24 cellular contexts compared by ENCODE assay signal in the genomic region with DNA sequence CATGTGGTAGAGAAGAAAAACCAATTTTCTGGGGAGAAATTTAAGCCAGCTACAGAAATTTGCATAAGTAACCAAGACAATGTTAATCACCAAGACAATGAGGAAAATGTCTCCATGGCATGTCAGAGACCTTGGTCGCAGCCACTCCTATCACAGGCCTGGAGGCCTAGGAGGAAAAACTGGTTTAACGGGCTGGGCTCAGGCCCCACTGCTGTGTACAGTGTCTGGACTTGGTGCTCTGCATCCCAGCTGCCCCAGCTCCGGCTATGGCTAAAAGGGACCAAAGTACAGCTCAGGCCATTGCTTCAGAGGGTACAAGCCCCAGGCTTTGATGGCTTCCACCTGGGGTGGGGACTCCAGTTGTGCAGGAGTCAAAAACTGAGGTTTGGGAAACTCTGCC.
DNase-seq lines count a peak whose midpoint lies in the region; ATAC-seq, FAIRE-seq and TF ChIP-seq lines count a peak whose summit lies in the region.
"Had no signal": no experiment of that assay in that cellular context is flagged by ENCODE, and none has a peak within 500 bp of the region (broad histone marks: within the 10 kb centered on the region; RNA-seq: fewer than 3 reads in every experiment).

No MANE protein-coding gene starts in this region.

- H3K4me1 ChIP-seq in HEK293 (ENCODE audit: control insufficient read depth, insufficient read depth, low read length) (no peaks in the 10 kb centered on the region), upper lobe of right lung (no peaks in the 10 kb centered on the region)
- H3K4me1 ChIP-seq: BE2C had no signal

- intact Hi-C loops in upper lobe of right lung (cut with DNase I) = no loop called here
- intact Hi-C loops in left ventricle myocardium superior (cut with micrococcal nuclease) = no loop called here

- peak; percentile 47 for DNase-seq in HT-29 (ENCODE audit: low spot score)
- DNase-seq in upper lobe of right lung = peak; percentile 49
- DNase-seq in left ventricle myocardium superior = no peak
- DNase-seq in GM12892 (ENCODE audit: insufficient read length) = no peak
- DNase-seq in stimulated activated naive CD4-positive, alpha-beta T cell (lab: John Stamatoyannopoulos, UW) = no peak
- DNase-seq: 8988T; ACHN; BE2C; C1 segment of cervical spinal cord; CD4-positive, CD25-positive, alpha-beta regulatory T cell; CD8-positive, alpha-beta memory T cell; COR-L47; DMS 273 treated with DMSO at 0.1 percent for 48 hours; DMS153; DMS79; DND-41; EL; GDM1 had no signal

- no peak for FAIRE-seq in GM12892 (lab: Jason Lieb, UNC)
- FAIRE-seq: A204.1, GM12878, GM19239 had no signal

- no peaks in the 10 kb centered on the region for H3K9me3 ChIP-seq in HEK293 (ENCODE audit: control insufficient read depth, insufficient read depth, low read depth, low read length)
- H3K9me3 ChIP-seq in upper lobe of right lung = no peaks in the 10 kb centered on the region
- H3K9me3 ChIP-seq: BE2C had no signal

- TF ChIP-seq CTCF in HEK293 (tag by site-specific recombination; IDR thresholded peaks at IDR 0.05) (no peak), upper lobe of right lung (IDR thresholded peaks at IDR 0.05) (no peak)

- no peak overlapping the region for H3K4me3 ChIP-seq in HEK293 (ENCODE audit: low read depth, low read length)
- H3K4me3 ChIP-seq in upper lobe of right lung = no peak overlapping the region
- H3K4me3 ChIP-seq: BLaER1, GM12878 had no signal

- H3K36me3 ChIP-seq in HEK293 (ENCODE audit: control insufficient read depth in 2 of 2, insufficient read depth in 1 of 2, low read length in 2 of 2) (no peaks in the 10 kb centered on the region), upper lobe of right lung (no peaks in the 10 kb centered on the region)
- H3K36me3 ChIP-seq: BE2C, BLaER1 had no signal

- H3K27ac ChIP-seq in HEK293 (ENCODE audit: extremely low read depth, low read depth, low read length) = no peak overlapping the region
- no peak overlapping the region for H3K27ac ChIP-seq in upper lobe of right lung
- H3K27ac ChIP-seq: BLaER1 had no signal

- no peaks in the 10 kb centered on the region for H3K27me3 ChIP-seq in upper lobe of right lung
- H3K27me3 ChIP-seq: BE2C, BLaER1 had no signal

- ATAC-seq in esophagus mucosa (peak; percentile 71), upper lobe of right lung (no peak), left ventricle myocardium superior (no peak)
- ATAC-seq: GM12878 had no signal

- CTCF ChIA-PET in HEK293 (lab: Yijun Ruan, JAX) = no interaction called here

- POLR2A ChIA-PET in HEK293 (lab: Yijun Ruan, JAX) = no interaction called here

- no peak for TF ChIP-seq POLR2A in GM12892 (IDR thresholded peaks at IDR 0.05; ENCODE audit: low read depth, low read length)

TF ChIP-seq in HEK293, 187 proteins besides CTCF, POLR2A, EP300 and RAD21:
- TF ChIP-seq, protein P1, sequence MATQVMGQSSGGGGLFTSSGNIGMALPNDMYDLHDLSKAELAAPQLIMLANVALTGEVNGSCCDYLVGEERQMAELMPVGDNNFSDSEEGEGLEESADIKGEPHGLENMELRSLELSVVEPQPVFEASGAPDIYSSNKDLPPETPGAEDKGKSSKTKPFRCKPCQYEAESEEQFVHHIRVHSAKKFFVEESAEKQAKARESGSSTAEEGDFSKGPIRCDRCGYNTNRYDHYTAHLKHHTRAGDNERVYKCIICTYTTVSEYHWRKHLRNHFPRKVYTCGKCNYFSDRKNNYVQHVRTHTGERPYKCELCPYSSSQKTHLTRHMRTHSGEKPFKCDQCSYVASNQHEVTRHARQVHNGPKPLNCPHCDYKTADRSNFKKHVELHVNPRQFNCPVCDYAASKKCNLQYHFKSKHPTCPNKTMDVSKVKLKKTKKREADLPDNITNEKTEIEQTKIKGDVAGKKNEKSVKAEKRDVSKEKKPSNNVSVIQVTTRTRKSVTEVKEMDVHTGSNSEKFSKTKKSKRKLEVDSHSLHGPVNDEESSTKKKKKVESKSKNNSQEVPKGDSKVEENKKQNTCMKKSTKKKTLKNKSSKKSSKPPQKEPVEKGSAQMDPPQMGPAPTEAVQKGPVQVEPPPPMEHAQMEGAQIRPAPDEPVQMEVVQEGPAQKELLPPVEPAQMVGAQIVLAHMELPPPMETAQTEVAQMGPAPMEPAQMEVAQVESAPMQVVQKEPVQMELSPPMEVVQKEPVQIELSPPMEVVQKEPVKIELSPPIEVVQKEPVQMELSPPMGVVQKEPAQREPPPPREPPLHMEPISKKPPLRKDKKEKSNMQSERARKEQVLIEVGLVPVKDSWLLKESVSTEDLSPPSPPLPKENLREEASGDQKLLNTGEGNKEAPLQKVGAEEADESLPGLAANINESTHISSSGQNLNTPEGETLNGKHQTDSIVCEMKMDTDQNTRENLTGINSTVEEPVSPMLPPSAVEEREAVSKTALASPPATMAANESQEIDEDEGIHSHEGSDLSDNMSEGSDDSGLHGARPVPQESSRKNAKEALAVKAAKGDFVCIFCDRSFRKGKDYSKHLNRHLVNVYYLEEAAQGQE (tag by site-specific recombination; IDR thresholded peaks at IDR 0.05) = no peak
- TF ChIP-seq WT1 (tag by site-specific recombination; IDR thresholded peaks at IDR 0.05) (no peak), ZNF585B (tag by site-specific recombination; IDR thresholded peaks at IDR 0.05) (peak; percentile 65), ZNF843 (tag by site-specific recombination; IDR thresholded peaks at IDR 0.05) (no peak)
TF ChIP-seq in HEK293: peak in this region for 1.

Comparison
In these comparisons a context has a peak if more than half of its experiments do, and no peak if none do; other contexts are left out.
1. DNase-seq: peak in HT-29 (single experiment) and upper lobe of right lung (single experiment); none in left ventricle myocardium superior (single experiment), GM12892 (single experiment) and stimulated activated naive CD4-positive, alpha-beta T cell (0 of 6).